In the genomic region with DNA sequence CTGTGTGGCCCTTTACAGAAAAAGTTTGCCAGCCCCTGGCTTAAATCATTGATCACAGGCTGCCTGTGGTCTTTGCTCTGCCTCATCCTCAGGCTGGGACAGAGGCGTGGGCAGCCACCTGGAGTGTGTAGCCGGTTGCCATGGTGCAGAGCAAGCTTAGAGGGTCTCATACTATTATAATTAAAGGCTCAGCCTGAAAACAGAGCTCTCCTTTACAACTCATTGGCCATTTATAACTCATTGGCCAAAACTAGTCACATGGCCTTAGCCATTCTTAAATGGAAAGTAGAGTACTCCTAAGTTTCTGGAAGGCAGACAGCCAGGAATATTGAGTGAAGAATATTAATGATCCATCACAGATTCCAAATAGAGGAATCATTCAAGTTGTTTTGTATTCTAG, we compare ENCODE assay signal across 12 cellular contexts. TPM values are rescaled to one million over a fixed set of nuclear protein-coding genes. Genes with fewer than 3 reads are reported as not detected.
DNase-seq lines count a peak whose midpoint lies in the region; ATAC-seq and TF ChIP-seq lines count a peak whose summit lies in the region.
"Had no signal": no experiment of that assay in that cellular context is flagged by ENCODE, and none has a peak within 500 bp of the region (broad histone marks: within the 10 kb centered on the region; RNA-seq: fewer than 3 reads in every experiment).

No MANE protein-coding gene starts in this region.

- peaks cover 57% of the 10 kb centered on the region for H3K4me1 Mint-ChIP-seq in activated naive CD4-positive, alpha-beta T cell treated with anti-CD3 and anti-CD28 coated beads for 36 hours (ENCODE audit: low read depth)
- H3K4me1 Mint-ChIP-seq in activated naive CD4-positive, alpha-beta T cell treated with anti-CD3 and anti-CD28 coated beads, Interleukin-2, amount 10 ng/mL, durations not matched to agents 7 days and 5 days = peaks cover 65% of the 10 kb centered on the region

- H3K27me3 ChIP-seq in OCI-LY3 (ENCODE audit: low read depth, low read length) (no peaks in the 10 kb centered on the region), stomach (no peaks in the 10 kb centered on the region)

- no peak overlapping the region for H2AFZ ChIP-seq in OCI-LY3 (ENCODE audit: low read depth, low read length)

- H3K4me1 ChIP-seq in OCI-LY3 (ENCODE audit: low read length) = peaks cover 40% of the 10 kb centered on the region
- peaks cover 30 to 74% (median 55%) of the 10 kb centered on the region in 4 donors for H3K4me1 ChIP-seq in stomach

- H3K36me3 ChIP-seq in OCI-LY3 (replicated peaks; ENCODE audit: low read depth, low read length) (peaks cover 73% of the 10 kb centered on the region), stomach (peaks cover 43 to 65% (median 60%) of the 10 kb centered on the region in 4 donors)

- peak overlapping the region; percentile 81 for H3K4me3 Mint-ChIP-seq in activated naive CD4-positive, alpha-beta T cell treated with anti-CD3 and anti-CD28 coated beads for 36 hours
- H3K4me3 Mint-ChIP-seq in activated naive CD4-positive, alpha-beta T cell treated with anti-CD3 and anti-CD28 coated beads, Interleukin-2, amount 10 ng/mL, durations not matched to agents 7 days and 5 days = no peak overlapping the region

- WGBS in stomach, 5 donors = 43 to 71% (median 67%) methylated on average over 2 of the region's 2 CpGs

- H3K27ac ChIP-seq in OCI-LY3 (ENCODE audit: low read length) (no peak overlapping the region), stomach (peak overlapping the region in 3 of 5 donors; percentile 27 to 94 (median 31))

- DNase-seq in activated naive CD4-positive, alpha-beta T cell treated with anti-CD3 and anti-CD28 coated beads for 36 hours = no peak
- DNase-seq in activated naive CD4-positive, alpha-beta T cell treated with anti-CD3 and anti-CD28 coated beads, Interleukin-2, amount 10 ng/mL, durations not matched to agents 7 days and 5 days = no peak
- DNase-seq in fibroblast of villous mesenchyme (ENCODE audit: low read depth) (peak; percentile 12), stomach (no peak), foreskin fibroblast (no peak), DMS79 (lab: John Stamatoyannopoulos, UW) (no peak)
- DNase-seq: activated T-cell treated with anti-CD3 and anti-CD28 coated beads, Interleukin-2, amount 50 U/mL, for 4 hours; COR-L47; effector CD4-positive, alpha-beta T cell had no signal

- peaks cover 68% of the 10 kb centered on the region for H4K20me1 ChIP-seq in OCI-LY3 (ENCODE audit: insufficient read depth, low read length)

- no peak for ATAC-seq in HG03280 (IDR thresholded peaks at IDR 0.05; ENCODE audit: unreplicated experiment)
- ATAC-seq: activated T-cell treated with anti-CD3 and anti-CD28 coated beads, Interleukin-2, amount 50 U/mL, for 4 hours had no signal

- H3K27ac Mint-ChIP-seq in activated naive CD4-positive, alpha-beta T cell treated with anti-CD3 and anti-CD28 coated beads for 36 hours = peak overlapping the region; percentile 100
- no peak overlapping the region for H3K27ac Mint-ChIP-seq in activated naive CD4-positive, alpha-beta T cell treated with anti-CD3 and anti-CD28 coated beads, Interleukin-2, amount 10 ng/mL, durations not matched to agents 7 days and 5 days
- H3K27ac Mint-ChIP-seq: T-helper 2 cell treated with Interferon-gamma antibody and Interleukin-4, amounts not matched to agents 5 μg/mL and 100 μg/mL, for 36 hours had no signal

- no peaks in the 10 kb centered on the region for H3K27me3 Mint-ChIP-seq in activated naive CD4-positive, alpha-beta T cell treated with anti-CD3 and anti-CD28 coated beads for 36 hours (ENCODE audit: low read depth)
- peaks cover 7% of the 10 kb centered on the region for H3K27me3 Mint-ChIP-seq in activated naive CD4-positive, alpha-beta T cell treated with anti-CD3 and anti-CD28 coated beads, Interleukin-2, amount 10 ng/mL, durations not matched to agents 7 days and 5 days

- H3K9me3 Mint-ChIP-seq in activated naive CD4-positive, alpha-beta T cell treated with anti-CD3 and anti-CD28 coated beads for 36 hours = no peaks in the 10 kb centered on the region
- H3K9me3 Mint-ChIP-seq in activated naive CD4-positive, alpha-beta T cell treated with anti-CD3 and anti-CD28 coated beads, Interleukin-2, amount 10 ng/mL, durations not matched to agents 7 days and 5 days = no peaks in the 10 kb centered on the region
- H3K9me3 Mint-ChIP-seq: activated T-cell treated with anti-CD3 and anti-CD28 coated beads, Interleukin-2, amount 50 U/mL, for 4 hours; T-helper 2 cell treated with Interferon-gamma antibody and Interleukin-4, amounts not matched to agents 5 μg/mL and 100 μg/mL, for 36 hours had no signal

- TF ChIP-seq CTCF in OCI-LY3 (IDR thresholded peaks at IDR 0.05; ENCODE audit: low read depth, low read length) = no peak
- no peak for TF ChIP-seq CTCF in fibroblast of villous mesenchyme (IDR thresholded peaks at IDR 0.05; ENCODE audit: insufficient read depth, low read depth, low read length)
- TF ChIP-seq CTCF in stomach (IDR thresholded peaks at IDR 0.05) = no peak
- no peak for TF ChIP-seq CTCF in foreskin fibroblast (IDR thresholded peaks at IDR 0.05; ENCODE audit: low read depth, low read length)

- no peak for TF ChIP-seq POLR2A in stomach (IDR thresholded peaks at IDR 0.05)

- TF ChIP-seq EP300 in stomach (IDR thresholded peaks at IDR 0.05) = no peak

- intact Hi-C loops in activated naive CD4-positive, alpha-beta T cell treated with anti-CD3 and anti-CD28 coated beads for 36 hours (cut with micrococcal nuclease) = no loop called here
- intact Hi-C loops in stomach (cut with DNase I; ENCODE audit: low total_unique reads) = no loop called here

- H3K79me2 ChIP-seq in OCI-LY3 (ENCODE audit: low read length) = peaks cover 79% of the 10 kb centered on the region

- no peak overlapping the region for H3K4me3 ChIP-seq in OCI-LY3 (ENCODE audit: low read length)
- H3K4me3 ChIP-seq in fibroblast of villous mesenchyme (ENCODE audit: low read depth, low read length) = peak overlapping the region; percentile 95
- H3K4me3 ChIP-seq in stomach = peak overlapping the region in 2 of 4 donors; percentile 78 to 84
- no peak overlapping the region for H3K4me3 ChIP-seq in foreskin fibroblast (ENCODE audit: low read depth in 1 of 2, low read length in 2 of 2)

- H3K9me3 ChIP-seq in OCI-LY3 (ENCODE audit: insufficient read depth, low read length) (no peaks in the 10 kb centered on the region), stomach (no peaks in the 10 kb centered on the region)

- no peak overlapping the region for H3K9ac ChIP-seq in OCI-LY3 (ENCODE audit: low read length)

- peak overlapping the region; percentile 77; the same call in 1 of the 2 replicates for H3K4me2 ChIP-seq in OCI-LY3 (ENCODE audit: low read length)

- CTCF ChIA-PET in activated naive CD4-positive, alpha-beta T cell treated with anti-CD3 and anti-CD28 coated beads for 36 hours (lab: Charles Lee) = no interaction called here
- CTCF ChIA-PET in activated naive CD4-positive, alpha-beta T cell treated with anti-CD3 and anti-CD28 coated beads, Interleukin-2, amount 10 ng/mL, durations not matched to agents 7 days and 5 days (lab: Charles Lee) = no interaction called here

- H3K36me3 Mint-ChIP-seq in activated naive CD4-positive, alpha-beta T cell treated with anti-CD3 and anti-CD28 coated beads for 36 hours (ENCODE audit: low read depth) = peaks cover 64% of the 10 kb centered on the region
- peaks cover 60% of the 10 kb centered on the region for H3K36me3 Mint-ChIP-seq in activated naive CD4-positive, alpha-beta T cell treated with anti-CD3 and anti-CD28 coated beads, Interleukin-2, amount 10 ng/mL, durations not matched to agents 7 days and 5 days

RNA-seq across cellular contexts. Expression of gene HSP90B1, which starts 3.0 kb away (rescaled TPM):
- total RNA-seq in activated naive CD4-positive, alpha-beta T cell treated with anti-CD3 and anti-CD28 coated beads for 36 hours = 100 to 1,000 TPM; 392 to 418 TPM
- total RNA-seq in fibroblast of villous mesenchyme = 460 and 702 TPM in 2 replicates
- total RNA-seq in stomach = 100 to 1,000 TPM; 301 to 515 (median 395) TPM
- polyA plus RNA-seq in stomach = 100 to 1,000 TPM in 2 of 3 donors, 10 to 100 TPM in 1; 72.6 to 240 (median 216) TPM

RNA-seq across cellular contexts. Expression of gene TDG, which starts 32.4 kb away (rescaled TPM):
- total RNA-seq in activated naive CD4-positive, alpha-beta T cell treated with anti-CD3 and anti-CD28 coated beads for 36 hours = 10 to 100 TPM; 18.0 to 19.3 TPM
- 29.0 and 45.8 TPM in 2 replicates for total RNA-seq in fibroblast of villous mesenchyme
- total RNA-seq in stomach = 10 to 100 TPM; 17.4 to 44.1 (median 19.8) TPM
- polyA plus RNA-seq in stomach = 10 to 100 TPM in 1 of 3 donors, 1 to 10 TPM in 2; 9.2 to 10.2 (median 9.5) TPM
